Comparison of ENCODE assay signal across 8 cellular contexts in genomic region chr5:34838785-34839714, GRCh38. TPM values are rescaled to one million over a fixed set of nuclear protein-coding genes. Genes with fewer than 3 reads are reported as not detected.
DNase-seq lines count a peak whose midpoint lies in the region; ATAC-seq and TF ChIP-seq lines count a peak whose summit lies in the region.

Gene TTC23L, plus strand, starts transcription at chr5:34839164. Its CDS starts 1,508 bp downstream, at chr5:34840672.

- H3K4me1 ChIP-seq in ascending aorta: peaks cover 0 to 3% of the 10 kb centered on the region in 2 donors
- peaks cover 6% of the 10 kb centered on the region for H3K4me1 ChIP-seq in vagina

- H3K36me3 Mint-ChIP-seq in T-cell: no peaks in the 10 kb centered on the region

- H3K27ac Mint-ChIP-seq in T-cell: peak within 1 kb of the TSS; percentile 93

- peak; percentile 86 for DNase-seq in GM10266 (ENCODE audit: extremely low spot score)
- peak; percentile 72 for DNase-seq in NCI-H1048 (lab: John Stamatoyannopoulos, UW)
- DNase-seq in T-cell: peak; percentile 79 to 96 (median 89)
- peak; percentile 56 to 93 for DNase-seq in ascending aorta (ENCODE audit: low spot score in 2 of 2)
- peak; percentile 81 for DNase-seq in hepatic stellate cell (ENCODE audit: low spot score)
- DNase-seq in putamen (ENCODE audit: low spot score): peak; percentile 86
- DNase-seq in vagina (ENCODE audit: extremely low spot score in 2 of 2): peak in 1 of 2 donors; percentile 91

- H3K36me3 ChIP-seq in ascending aorta (no peaks in the 10 kb centered on the region), vagina (no peaks in the 10 kb centered on the region)

- peak within 1 kb of the TSS; percentile 63 to 70 for H3K27ac ChIP-seq in ascending aorta
- H3K27ac ChIP-seq in vagina: peak within 1 kb of the TSS; percentile 42

- POLR2A ChIA-PET in T-cell (lab: Charles Lee): interaction anchor here (0.6 to 2.3 kb wide), 3 partner anchors 19 to 91 kb away, joined by 3 to 19 read pairs (median 3); no protein-coding TSS in a partner anchor

- CTCF ChIA-PET in T-cell (lab: Charles Lee): interaction anchor here in 1 of 2 donors (1.0 to 1.8 kb wide), 2 partner anchors 76 to 90 kb away, joined by 3 to 5 read pairs; partner anchors contain the start of genes BRIX1, DNAJC21 and RAD1

- H3K27me3 ChIP-seq in ascending aorta (no peaks in the 10 kb centered on the region), vagina (no peaks in the 10 kb centered on the region)

- peak; percentile 97 for ATAC-seq in HG02571 (IDR thresholded peaks at IDR 0.05; ENCODE audit: unreplicated experiment)
- peak; percentile 92 to 94 (median 94) for ATAC-seq in T-cell (replicated peaks in 1 of 4)

- peak in 1 of 2 donors; percentile 1 for TF ChIP-seq POLR2A in vagina (IDR thresholded peaks at IDR 0.05)

- peaks cover 12 to 15% (median 14%) of the 10 kb centered on the region in 3 donors for H3K4me1 Mint-ChIP-seq in T-cell

- H3K4me3 Mint-ChIP-seq in T-cell: peak within 1 kb of the TSS; percentile 88 to 93 (median 91)

- H3K4me3 ChIP-seq in ascending aorta (peak within 1 kb of the TSS; percentile 76 to 83), vagina (peak within 1 kb of the TSS; percentile 46 to 59)

- H3K27me3 Mint-ChIP-seq in T-cell: peaks cover 3 to 5% of the 10 kb centered on the region in 2 donors

- intact Hi-C loops in ascending aorta (cut with DNase I): loop anchor here (2.0 to 10.0 kb wide), 3 partner anchors 182 to 354 kb away; partner anchors contain the start of gene RAI14
- intact Hi-C loops in vagina (cut with DNase I): no loop called here

- TF ChIP-seq CTCF in GM10266 (IDR thresholded peaks at IDR 0.05; ENCODE audit: control insufficient read depth, insufficient read depth, low read depth, missing control alignments) (no peak), ascending aorta (IDR thresholded peaks at IDR 0.05) (no peak), vagina (IDR thresholded peaks at IDR 0.05) (no peak)

- H3K9me3 ChIP-seq in ascending aorta (no peaks in the 10 kb centered on the region), vagina (no peaks in the 10 kb centered on the region)

- no peaks in the 10 kb centered on the region for H3K9me3 Mint-ChIP-seq in T-cell

RNA-seq across cellular contexts. Expression of gene TTC23L, which starts in this region (rescaled TPM):
- total RNA-seq in T-cell: 1 to 10 TPM in 1 of 5 donors, under 1 TPM in 2, not detected in 2; 0.23 to 1.8 (median 0.64) TPM
- total RNA-seq in ascending aorta: not detected
- total RNA-seq in vagina: 0.25 TPM

Comparison
In these comparisons a context has a peak if more than half of its experiments do, and no peak if none do; other contexts are left out.
1. Peak in DNase-seq, H3K4me3 ChIP-seq and H3K27ac ChIP-seq in ascending aorta; RNA of the gene not detected or under 1 TPM.